8 cellular contexts compared by ENCODE assay signal in genomic region chr3:63912768-63913588, GRCh38. TPM values are rescaled to one million over a fixed set of nuclear protein-coding genes. Genes with fewer than 3 reads are reported as not detected.
A peak's percentile ranks its signal among the peaks of the same experiment; 100 is the strongest.
DNase-seq lines count a peak whose midpoint lies in the region; ATAC-seq and TF ChIP-seq lines count a peak whose summit lies in the region.

No MANE protein-coding gene starts in this region.

- 30% methylated on average over 18 of the region's 46 CpGs for WGBS in SK-N-SH (ENCODE audit: low lambda C conversion rate)
- WGBS in adrenal gland, 4 donors, result 5 to 16% (median 8%) methylated on average over 21 to 46 of the region's 46 CpGs
- WGBS in hepatocyte (ENCODE audit: low lambda C conversion rate, missing lambda C conversion rate), result 4% methylated on average over 35 of the region's 46 CpGs

- H2AFZ ChIP-seq in SK-N-SH (ENCODE audit: low read depth) (no peak overlapping the region), hepatocyte (peak overlapping the region; percentile 55)

- H3K4me2 ChIP-seq in SK-N-SH (peak overlapping the region; percentile 84), hepatocyte (peak overlapping the region; percentile 97)

- ATAC-seq in HG02938 (IDR thresholded peaks at IDR 0.05; ENCODE audit: unreplicated experiment), result peak; percentile 6
- ATAC-seq in gastrocnemius medialis, result peak; percentile 8 to 22

- intact Hi-C loops in adrenal gland (cut with DNase I) (loop anchor here (10.0 kb wide), 1 partner anchor 82 kb away; no protein-coding TSS in a partner anchor), gastrocnemius medialis (cut with DNase I; ENCODE audit: low total_unique reads) (loop anchor here (2.0 to 5.0 kb wide), 3 partner anchors 26 to 79 kb away; partner anchors contain the start of genes ATXN7 and THOC7)

- CTCF ChIA-PET in SK-N-SH (lab: Yijun Ruan, JAX), result interaction anchor here (1.4 to 1.8 kb wide), 3 partner anchors 12 to 562 kb away, joined by 3 to 5 read pairs (median 3); partner anchors contain the start of gene PSMD6

- no peak for TF ChIP-seq RAD21 in SK-N-SH (IDR thresholded peaks at IDR 0.05; ENCODE audit: low read length)

- H3K79me2 ChIP-seq in SK-N-SH (ENCODE audit: insufficient read depth) (peaks cover 72% of the 10 kb centered on the region), hepatocyte (peaks cover 58% of the 10 kb centered on the region)

- H4K20me1 ChIP-seq in SK-N-SH (ENCODE audit: insufficient read depth) (peaks cover 14% of the 10 kb centered on the region), hepatocyte (ENCODE audit: insufficient read depth, poor library complexity, severe bottlenecking) (peaks cover 5% of the 10 kb centered on the region)

- in situ Hi-C loops in gastrocnemius medialis (cut with MboI; ENCODE audit: low sequenced_read_pairs in 4 of 4) (no loop called here), KBM-7 (cut with MboI; ENCODE audit: low pct_unique_long_range_greater_than_20kb, low sequenced_read_pairs) (no loop called here)

- H3K27me3 ChIP-seq in SK-N-SH (ENCODE audit: insufficient read depth) (no peaks in the 10 kb centered on the region), adrenal gland (no peaks in the 10 kb centered on the region), hepatocyte (no peaks in the 10 kb centered on the region), gastrocnemius medialis (no peaks in the 10 kb centered on the region)

- TF ChIP-seq EP300 in SK-N-SH (IDR thresholded peaks at IDR 0.05; ENCODE audit: borderline replicate concordance in 1 of 2, low read depth in 1 of 2, low read length in 1 of 2), result no peak

- TF ChIP-seq POLR2A in adrenal gland (IDR thresholded peaks at IDR 0.05) (peak in 1 of 2 donors; percentile 47), gastrocnemius medialis (IDR thresholded peaks at IDR 0.05) (no peak)

- H3F3A ChIP-seq in SK-N-SH (replicated peaks; ENCODE audit: insufficient read depth), result peaks cover 21% of the 10 kb centered on the region

- TF ChIP-seq CTCF in GM12865 (IDR thresholded peaks at IDR 0.05; ENCODE audit: insufficient read depth, low read depth, low read length, missing control alignments), result no peak
- no peak for TF ChIP-seq CTCF in SK-N-SH (IDR thresholded peaks at IDR 0.05)
- TF ChIP-seq CTCF in adrenal gland (IDR thresholded peaks at IDR 0.05), result no peak
- TF ChIP-seq CTCF in hepatocyte (IDR thresholded peaks at IDR 0.05; ENCODE audit: poor library complexity), result no peak
- TF ChIP-seq CTCF in gastrocnemius medialis (IDR thresholded peaks at IDR 0.05 in 4 of 5, conservative IDR thresholded peaks at IDR 0.05 in 1 of 5), result no peak

- H3K9ac ChIP-seq in SK-N-SH, result peak overlapping the region; percentile 81; the same call in 1 of the 2 replicates

- peak overlapping the region; percentile 45 for H3K4me3 ChIP-seq in GM12865 (ENCODE audit: low read depth, low read length)
- peak overlapping the region; percentile 68 to 71 for H3K4me3 ChIP-seq in SK-N-SH (ENCODE audit: low read depth in 2 of 2, low read length in 1 of 2)
- peak overlapping the region in 3 of 4 donors; percentile 35 to 96 (median 38) for H3K4me3 ChIP-seq in adrenal gland
- peak overlapping the region; percentile 55 for H3K4me3 ChIP-seq in hepatocyte
- H3K4me3 ChIP-seq in gastrocnemius medialis, result peak overlapping the region; percentile 56 to 89 (median 67)

- H3K9me3 ChIP-seq in SK-N-SH (no peaks in the 10 kb centered on the region), adrenal gland (replicated peaks in 1 of 3) (no peaks in the 10 kb centered on the region), hepatocyte (ENCODE audit: low read depth) (no peaks in the 10 kb centered on the region), gastrocnemius medialis (no peaks in the 10 kb centered on the region)

- DNase-seq in GM12865 (ENCODE audit: low read depth) (peak; percentile 57), SK-N-SH (peak; percentile 80), adrenal gland (peak; percentile 75 to 91 (median 85)), hepatocyte (ENCODE audit: low spot score) (peak; percentile 84), gastrocnemius medialis (peak; percentile 15 to 60), KBM-7 (no peak), NOMO-1 treated with dmso at 0.1 percent for 144 hours (lab: John Stamatoyannopoulos, UW; ENCODE audit: unreplicated experiment) (no peak)

- POLR2A ChIA-PET in SK-N-SH (lab: Yijun Ruan, JAX), result no interaction called here

- H3K9me2 ChIP-seq in SK-N-SH (no peaks in the 10 kb centered on the region), hepatocyte (replicated peaks; ENCODE audit: insufficient read depth) (no peaks in the 10 kb centered on the region)

- H3K27ac ChIP-seq in SK-N-SH (ENCODE audit: low read depth in 2 of 2, low read length in 1 of 2) (peak overlapping the region; percentile 78 to 86), adrenal gland (peak overlapping the region; percentile 50 to 100 (median 99)), hepatocyte (peak overlapping the region; percentile 97), gastrocnemius medialis (peak overlapping the region; percentile 82 to 98 (median 88))

- peaks cover 13 to 18% of the 10 kb centered on the region in 2 experiments for H3K4me1 ChIP-seq in SK-N-SH (ENCODE audit: control insufficient read depth in 1 of 2, insufficient read depth in 2 of 2, low read depth in 1 of 2, low read length in 1 of 2)
- H3K4me1 ChIP-seq in adrenal gland (replicated peaks in 1 of 2), result peaks cover 12 to 34% of the 10 kb centered on the region in 2 donors
- peaks cover 15% of the 10 kb centered on the region for H3K4me1 ChIP-seq in hepatocyte (ENCODE audit: insufficient read depth)
- peaks cover 27 to 31% of the 10 kb centered on the region in 2 donors for H3K4me1 ChIP-seq in gastrocnemius medialis

- peaks cover 20 to 29% of the 10 kb centered on the region in 2 experiments for H3K36me3 ChIP-seq in SK-N-SH (replicated peaks in 1 of 2; ENCODE audit: control insufficient read depth in 1 of 2, insufficient read depth in 2 of 2, low read length in 1 of 2)
- H3K36me3 ChIP-seq in adrenal gland (replicated peaks in 1 of 2), result peaks cover 0 to 13% of the 10 kb centered on the region in 2 donors
- peaks cover 6% of the 10 kb centered on the region for H3K36me3 ChIP-seq in hepatocyte (replicated peaks; ENCODE audit: insufficient read depth, low read depth)
- H3K36me3 ChIP-seq in gastrocnemius medialis, result peaks cover 0 to 12% of the 10 kb centered on the region in 2 donors

TF ChIP-seq in SK-N-SH, 30 proteins besides CTCF, POLR2A, EP300 and RAD21:
- no peak for TF ChIP-seq GABPA (IDR thresholded peaks at IDR 0.05; ENCODE audit: low read depth)
- TF ChIP-seq TAF1 (IDR thresholded peaks at IDR 0.05; ENCODE audit: borderline replicate concordance, low read depth, low read length), result peak; percentile 7; the same call in 1 of the 2 replicates
- no peak for TF ChIP-seq MAX (IDR thresholded peaks at IDR 0.05; ENCODE audit: low read depth)
- no peak; the same call in 1 of the 2 replicates for TF ChIP-seq GATA2 (CRISPR knock-in tag; IDR thresholded peaks at IDR 0.05)
- no peak for TF ChIP-seq RFX5 (IDR thresholded peaks at IDR 0.05; ENCODE audit: low read length)
TF ChIP-seq in SK-N-SH: peak in this region for 1.

RNA-seq across cellular contexts. Expression of gene SCAANT1, which starts 0.8 kb away (rescaled TPM):
- not detected in 2 replicates for polyA plus RNA-seq in SK-N-SH (2012; rRNA removed)
- polyA plus RNA-seq in SK-N-SH (2012; cell fraction: cytosol; rRNA removed), result not detected in 2 replicates
- not detected in 2 replicates for polyA plus RNA-seq in SK-N-SH (2012; cell fraction: nucleus; rRNA removed)
- not detected for total RNA-seq in adrenal gland
- polyA plus RNA-seq in adrenal gland, result 1 to 10 TPM in 1 of 3 donors, not detected in 2; 1.6 TPM
- total RNA-seq in hepatocyte, result not detected in 2 replicates
- 1.1 TPM in 1 of 2 replicates, not detected in the other for polyA plus RNA-seq in hepatocyte
- not detected for total RNA-seq in gastrocnemius medialis

RNA-seq across cellular contexts. Expression of gene ATXN7, which starts 49.3 kb away (rescaled TPM):
- polyA plus RNA-seq in SK-N-SH (2012; rRNA removed) (6.2 and 8.5 TPM in 2 replicates), adrenal gland (10 to 100 TPM in 2 of 3 donors, 1 to 10 TPM in 1; 4.1 to 13.6 (median 12.1) TPM), hepatocyte (3.0 and 7.5 TPM in 2 replicates)
- 2.7 and 3.2 TPM in 2 replicates for polyA plus RNA-seq in SK-N-SH (2012; cell fraction: cytosol; rRNA removed)
- 33.9 and 34.8 TPM in 2 replicates for polyA plus RNA-seq in SK-N-SH (2012; cell fraction: nucleus; rRNA removed)
- total RNA-seq in adrenal gland (10 to 100 TPM in 7 of 8 donors, 1 to 10 TPM in 1; 9.6 to 27.3 (median 19.0) TPM), hepatocyte (14.1 and 14.4 TPM in 2 replicates), gastrocnemius medialis (10 to 100 TPM; 14.5 to 27.4 (median 23.7) TPM)

RNA-seq across cellular contexts. Expression of gene THOC7, which starts 49.4 kb away (rescaled TPM):
- polyA plus RNA-seq in SK-N-SH (2012; rRNA removed), result 35.6 and 35.9 TPM in 2 replicates
- 61.9 and 94.1 TPM in 2 replicates for polyA plus RNA-seq in SK-N-SH (2012; cell fraction: cytosol; rRNA removed)
- 7.9 and 12.4 TPM in 2 replicates for polyA plus RNA-seq in SK-N-SH (2012; cell fraction: nucleus; rRNA removed)
- total RNA-seq in adrenal gland, result 10 to 100 TPM; 34.8 to 81.3 (median 61.9) TPM
- polyA plus RNA-seq in adrenal gland, result 100 to 1,000 TPM; 113 to 144 (median 142) TPM
- 61.7 and 69.4 TPM in 2 replicates for total RNA-seq in hepatocyte
- polyA plus RNA-seq in hepatocyte, result 67.3 and 78.5 TPM in 2 replicates
- total RNA-seq in gastrocnemius medialis, result 10 to 100 TPM; 52.0 to 74.8 (median 67.6) TPM

Comparison
In these comparisons a context has a peak if more than half of its experiments do, and no peak if none do; other contexts are left out.
1. DNase-seq: peak in GM12865 (single experiment), SK-N-SH (single experiment), adrenal gland (7 of 7), hepatocyte (single experiment) and gastrocnemius medialis (2 of 2); none in KBM-7 (single experiment) and NOMO-1 treated with dmso at 0.1 percent for 144 hours (single experiment).
2. Peak in every context shown above with its lines, with median percentiles within 50 percentile points of each other: H3K4me3 ChIP-seq and H3K27ac ChIP-seq.